ENCODE assay signal across 8 cellular contexts in the genomic region with DNA sequence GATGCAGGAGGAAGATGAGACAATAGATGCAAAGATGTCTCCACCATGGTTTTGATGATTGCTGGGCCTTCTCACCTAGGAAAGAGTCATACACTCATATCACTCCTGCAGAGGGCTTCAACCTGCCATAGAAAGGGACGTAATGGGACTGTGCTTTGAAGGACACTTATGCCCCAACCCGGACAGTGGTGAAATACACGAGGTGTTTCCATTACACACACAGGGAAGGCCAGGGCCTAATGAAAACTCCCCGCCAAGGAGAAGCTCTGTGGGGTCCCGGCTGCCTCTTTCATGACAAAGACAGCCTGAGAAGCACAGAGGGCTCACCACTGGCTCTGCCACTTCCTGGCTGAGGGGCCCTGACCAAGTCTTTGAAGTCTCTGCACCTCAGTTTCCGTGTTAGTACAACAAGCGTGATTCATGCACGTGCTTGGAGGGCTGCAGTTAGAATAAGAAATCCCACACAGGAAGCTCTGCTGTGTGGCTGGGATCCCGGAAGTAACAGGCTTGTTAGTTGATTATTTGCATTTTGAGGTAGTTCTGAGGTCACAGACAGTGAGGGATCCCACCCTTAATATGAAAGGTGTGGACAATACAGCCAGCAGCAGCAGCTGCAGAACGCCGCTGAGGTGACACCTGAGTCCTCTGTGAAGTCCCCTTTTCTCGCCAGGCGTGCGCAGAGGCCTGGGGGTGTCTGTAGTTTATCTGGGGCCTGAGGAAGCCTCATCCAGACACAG.
DNase-seq lines count a peak whose midpoint lies in the region; ATAC-seq and TF ChIP-seq lines count a peak whose summit lies in the region.

No MANE protein-coding gene starts in this region.

- no peaks in the 10 kb centered on the region for H3K36me3 ChIP-seq in CD8-positive, alpha-beta memory T cell (ENCODE audit: insufficient read depth, low read length)
- no peaks in the 10 kb centered on the region for H3K36me3 ChIP-seq in smooth muscle cell (ENCODE audit: low read depth)

- no peaks in the 10 kb centered on the region for H3K79me2 ChIP-seq in smooth muscle cell (ENCODE audit: low read depth)

- TF ChIP-seq CTCF in smooth muscle cell (IDR thresholded peaks at IDR 0.05; ENCODE audit: borderline replicate concordance, insufficient read depth, poor library complexity, severe bottlenecking): no peak

- H3K36me3 Mint-ChIP-seq in CD8-positive, alpha-beta memory T cell: no peaks in the 10 kb centered on the region
- H3K36me3 Mint-ChIP-seq in activated T-cell treated with anti-CD3 and anti-CD28 coated beads, Interleukin-2, amount 50 U/mL, for 72 hours (ENCODE audit: insufficient read depth in 2 of 2): no peaks in the 10 kb centered on the region

- peak overlapping the region; percentile 6 for H3K4me3 ChIP-seq in CD8-positive, alpha-beta memory T cell (ENCODE audit: low read length)
- H3K4me3 ChIP-seq in smooth muscle cell: no peak overlapping the region

- H3K4me3 Mint-ChIP-seq in CD8-positive, alpha-beta memory T cell: peak overlapping the region; percentile 3 to 78 (median 71)
- H3K4me3 Mint-ChIP-seq in activated T-cell treated with anti-CD3 and anti-CD28 coated beads, Interleukin-2, amount 50 U/mL, for 72 hours: peak overlapping the region; percentile 13 to 53

- H3K9me3 Mint-ChIP-seq in CD8-positive, alpha-beta memory T cell: peaks cover 0 to 2% (median 0%) of the 10 kb centered on the region in 5 donors
- H3K9me3 Mint-ChIP-seq in activated T-cell treated with anti-CD3 and anti-CD28 coated beads, Interleukin-2, amount 50 U/mL, for 72 hours: no peaks in the 10 kb centered on the region

- CTCF ChIA-PET in CD8-positive, alpha-beta memory T cell (lab: Charles Lee): interaction anchor here (0.9 to 2.1 kb wide), 8 partner anchors 9 to 91 kb away, joined by 3 to 12 read pairs (median 4); no protein-coding TSS in a partner anchor

- ATAC-seq in GM21529 (IDR thresholded peaks at IDR 0.05; ENCODE audit: unreplicated experiment) (peak; percentile 92), SK-N-SH treated with all-trans-retinoic acid at 6 μM for 48 hours (no peak)
- ATAC-seq in activated T-cell treated with anti-CD3 and anti-CD28 coated beads, Interleukin-2, amount 50 U/mL, for 72 hours (replicated peaks in 1 of 2): peak; percentile 95

- H3F3A ChIP-seq in smooth muscle cell (ENCODE audit: low read depth): no peaks in the 10 kb centered on the region

- H4K20me1 ChIP-seq in smooth muscle cell (ENCODE audit: low read depth): no peaks in the 10 kb centered on the region

- POLR2A ChIA-PET in CD8-positive, alpha-beta memory T cell (lab: Charles Lee): interaction anchor here (1.0 to 1.1 kb wide), 2 partner anchors 12 to 106 kb away, joined by 3 to 5 read pairs; a partner anchor contains a TSS

- DNase-seq in CD8-positive, alpha-beta memory T cell: peak; percentile 66 to 89 (median 70)
- peak; percentile 55 for DNase-seq in NAMALWA (ENCODE audit: low spot score)
- DNase-seq in activated T-cell treated with anti-CD3 and anti-CD28 coated beads, Interleukin-2, amount 50 U/mL, for 72 hours: peak; percentile 80 to 85
- peak; percentile 74 for DNase-seq in stimulated activated CD4-positive, alpha-beta T cell treated with anti-CD3 and anti-CD28 coated beads, Interleukin-15, amount 100 ng/mL, for 24 hours
- DNase-seq in smooth muscle cell (lab: John Stamatoyannopoulos, UW; ENCODE audit: unreplicated experiment): no peak
- DNase-seq in NCI-H128 (lab: John Stamatoyannopoulos, UW; ENCODE audit: unreplicated experiment): no peak

- peaks cover 35% of the 10 kb centered on the region for H3K4me1 ChIP-seq in CD8-positive, alpha-beta memory T cell (ENCODE audit: insufficient read depth, low read length)
- no peaks in the 10 kb centered on the region for H3K4me1 ChIP-seq in smooth muscle cell (ENCODE audit: low read depth)

- H3K9me3 ChIP-seq in CD8-positive, alpha-beta memory T cell (ENCODE audit: low read length): no peaks in the 10 kb centered on the region
- H3K9me3 ChIP-seq in smooth muscle cell (replicated peaks; ENCODE audit: low read depth): no peaks in the 10 kb centered on the region

- peaks cover 45 to 70% (median 57%) of the 10 kb centered on the region in 3 donors for H3K4me1 Mint-ChIP-seq in CD8-positive, alpha-beta memory T cell
- peaks cover 43% of the 10 kb centered on the region for H3K4me1 Mint-ChIP-seq in activated T-cell treated with anti-CD3 and anti-CD28 coated beads, Interleukin-2, amount 50 U/mL, for 72 hours (ENCODE audit: low read depth)

- H3K27ac Mint-ChIP-seq in CD8-positive, alpha-beta memory T cell: peak overlapping the region; percentile 86 to 99 (median 97)
- peak overlapping the region; percentile 13 for H3K27ac Mint-ChIP-seq in activated T-cell treated with anti-CD3 and anti-CD28 coated beads, Interleukin-2, amount 50 U/mL, for 72 hours

- no peak overlapping the region for H2AFZ ChIP-seq in smooth muscle cell (ENCODE audit: low read depth)

- 79% methylated on average over 14 of the region's 14 CpGs for WGBS in smooth muscle cell (ENCODE audit: low lambda C conversion rate)

- H3K9ac ChIP-seq in smooth muscle cell (ENCODE audit: low read depth): no peak overlapping the region

- H3K4me2 ChIP-seq in smooth muscle cell: no peak overlapping the region

- H3K27me3 ChIP-seq in CD8-positive, alpha-beta memory T cell (ENCODE audit: insufficient read depth, low read length, poor library complexity, severe bottlenecking): no peaks in the 10 kb centered on the region
- H3K27me3 ChIP-seq in smooth muscle cell (ENCODE audit: low read depth): no peaks in the 10 kb centered on the region

- no peaks in the 10 kb centered on the region for H3K27me3 Mint-ChIP-seq in CD8-positive, alpha-beta memory T cell
- no peaks in the 10 kb centered on the region for H3K27me3 Mint-ChIP-seq in activated T-cell treated with anti-CD3 and anti-CD28 coated beads, Interleukin-2, amount 50 U/mL, for 72 hours (ENCODE audit: low read depth)

- H3K27ac ChIP-seq in CD8-positive, alpha-beta memory T cell (ENCODE audit: low read depth, low read length): peak overlapping the region; percentile 59
- no peak overlapping the region for H3K27ac ChIP-seq in smooth muscle cell (ENCODE audit: low read depth)

TF ChIP-seq in SK-N-SH treated with all-trans-retinoic acid at 6 μM for 48 hours, 23 proteins besides CTCF, POLR2A, EP300 and RAD21 (continues in another document):
- TF ChIP-seq ESRRG (CRISPR knock-in tag; IDR thresholded peaks at IDR 0.05) (no peak), BACH2 (CRISPR knock-in tag; IDR thresholded peaks at IDR 0.05; ENCODE audit: borderline replicate concordance) (no peak), TOX (CRISPR knock-in tag; IDR thresholded peaks at IDR 0.05; ENCODE audit: borderline replicate concordance) (no peak), PPARA (CRISPR knock-in tag; IDR thresholded peaks at IDR 0.05; ENCODE audit: borderline replicate concordance) (no peak), TCF4 (CRISPR knock-in tag; IDR thresholded peaks at IDR 0.05; ENCODE audit: borderline replicate concordance) (no peak), ZNF70 (CRISPR knock-in tag; IDR thresholded peaks at IDR 0.05) (no peak), ZFP3 (CRISPR knock-in tag; IDR thresholded peaks at IDR 0.05) (no peak)
- TF ChIP-seq, protein P1, sequence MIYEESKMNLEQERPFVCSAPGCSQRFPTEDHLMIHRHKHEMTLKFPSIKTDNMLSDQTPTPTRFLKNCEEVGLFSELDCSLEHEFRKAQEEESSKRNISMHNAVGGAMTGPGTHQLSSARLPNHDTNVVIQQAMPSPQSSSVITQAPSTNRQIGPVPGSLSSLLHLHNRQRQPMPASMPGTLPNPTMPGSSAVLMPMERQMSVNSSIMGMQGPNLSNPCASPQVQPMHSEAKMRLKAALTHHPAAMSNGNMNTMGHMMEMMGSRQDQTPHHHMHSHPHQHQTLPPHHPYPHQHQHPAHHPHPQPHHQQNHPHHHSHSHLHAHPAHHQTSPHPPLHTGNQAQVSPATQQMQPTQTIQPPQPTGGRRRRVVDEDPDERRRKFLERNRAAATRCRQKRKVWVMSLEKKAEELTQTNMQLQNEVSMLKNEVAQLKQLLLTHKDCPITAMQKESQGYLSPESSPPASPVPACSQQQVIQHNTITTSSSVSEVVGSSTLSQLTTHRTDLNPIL (CRISPR knock-in tag; IDR thresholded peaks at IDR 0.05; ENCODE audit: low read depth): no peak
- TF ChIP-seq, protein P2, sequence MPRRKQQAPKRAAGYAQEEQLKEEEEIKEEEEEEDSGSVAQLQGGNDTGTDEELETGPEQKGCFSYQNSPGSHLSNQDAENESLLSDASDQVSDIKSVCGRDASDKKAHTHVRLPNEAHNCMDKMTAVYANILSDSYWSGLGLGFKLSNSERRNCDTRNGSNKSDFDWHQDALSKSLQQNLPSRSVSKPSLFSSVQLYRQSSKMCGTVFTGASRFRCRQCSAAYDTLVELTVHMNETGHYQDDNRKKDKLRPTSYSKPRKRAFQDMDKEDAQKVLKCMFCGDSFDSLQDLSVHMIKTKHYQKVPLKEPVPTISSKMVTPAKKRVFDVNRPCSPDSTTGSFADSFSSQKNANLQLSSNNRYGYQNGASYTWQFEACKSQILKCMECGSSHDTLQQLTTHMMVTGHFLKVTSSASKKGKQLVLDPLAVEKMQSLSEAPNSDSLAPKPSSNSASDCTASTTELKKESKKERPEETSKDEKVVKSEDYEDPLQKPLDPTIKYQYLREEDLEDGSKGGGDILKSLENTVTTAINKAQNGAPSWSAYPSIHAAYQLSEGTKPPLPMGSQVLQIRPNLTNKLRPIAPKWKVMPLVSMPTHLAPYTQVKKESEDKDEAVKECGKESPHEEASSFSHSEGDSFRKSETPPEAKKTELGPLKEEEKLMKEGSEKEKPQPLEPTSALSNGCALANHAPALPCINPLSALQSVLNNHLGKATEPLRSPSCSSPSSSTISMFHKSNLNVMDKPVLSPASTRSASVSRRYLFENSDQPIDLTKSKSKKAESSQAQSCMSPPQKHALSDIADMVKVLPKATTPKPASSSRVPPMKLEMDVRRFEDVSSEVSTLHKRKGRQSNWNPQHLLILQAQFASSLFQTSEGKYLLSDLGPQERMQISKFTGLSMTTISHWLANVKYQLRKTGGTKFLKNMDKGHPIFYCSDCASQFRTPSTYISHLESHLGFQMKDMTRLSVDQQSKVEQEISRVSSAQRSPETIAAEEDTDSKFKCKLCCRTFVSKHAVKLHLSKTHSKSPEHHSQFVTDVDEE (CRISPR knock-in tag; IDR thresholded peaks at IDR 0.05): no peak
- TF ChIP-seq, protein P3, sequence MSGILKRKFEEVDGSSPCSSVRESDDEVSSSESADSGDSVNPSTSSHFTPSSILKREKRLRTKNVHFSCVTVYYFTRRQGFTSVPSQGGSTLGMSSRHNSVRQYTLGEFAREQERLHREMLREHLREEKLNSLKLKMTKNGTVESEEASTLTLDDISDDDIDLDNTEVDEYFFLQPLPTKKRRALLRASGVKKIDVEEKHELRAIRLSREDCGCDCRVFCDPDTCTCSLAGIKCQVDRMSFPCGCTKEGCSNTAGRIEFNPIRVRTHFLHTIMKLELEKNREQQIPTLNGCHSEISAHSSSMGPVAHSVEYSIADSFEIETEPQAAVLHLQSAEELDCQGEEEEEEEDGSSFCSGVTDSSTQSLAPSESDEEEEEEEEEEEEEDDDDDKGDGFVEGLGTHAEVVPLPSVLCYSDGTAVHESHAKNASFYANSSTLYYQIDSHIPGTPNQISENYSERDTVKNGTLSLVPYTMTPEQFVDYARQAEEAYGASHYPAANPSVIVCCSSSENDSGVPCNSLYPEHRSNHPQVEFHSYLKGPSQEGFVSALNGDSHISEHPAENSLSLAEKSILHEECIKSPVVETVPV (CRISPR knock-in tag; IDR thresholded peaks at IDR 0.05): no peak

Comparison
In these comparisons a context has a peak if more than half of its experiments do, and no peak if none do; other contexts are left out.
1. DNase-seq: peak in CD8-positive, alpha-beta memory T cell (5 of 5), NAMALWA (single experiment), activated T-cell treated with anti-CD3 and anti-CD28 coated beads, Interleukin-2, amount 50 U/mL, for 72 hours (2 of 2) and stimulated activated CD4-positive, alpha-beta T cell treated with anti-CD3 and anti-CD28 coated beads, Interleukin-15, amount 100 ng/mL, for 24 hours (single experiment); none in smooth muscle cell (single experiment) and NCI-H128 (single experiment).